In genomic region chr17:67243284-67243683, GRCh38 we compare ENCODE assay signal across 9 cellular contexts. TPM values are rescaled to one million over a fixed set of nuclear protein-coding genes. Genes with fewer than 3 reads are reported as not detected.
A peak's percentile ranks its signal among the peaks of the same experiment; 100 is the strongest.
DNase-seq lines count a peak whose midpoint lies in the region; ATAC-seq and TF ChIP-seq lines count a peak whose summit lies in the region.
"Had no signal": no experiment of that assay in that cellular context is flagged by ENCODE, and none has a peak within 500 bp of the region (broad histone marks: within the 10 kb centered on the region; RNA-seq: fewer than 3 reads in every experiment).

No MANE protein-coding gene starts in this region.

- no peaks in the 10 kb centered on the region for H3K9me3 Mint-ChIP-seq in activated CD8-positive, alpha-beta T cell treated with anti-CD3 and anti-CD28 coated beads for 36 hours

- CTCF ChIA-PET in activated CD8-positive, alpha-beta T cell treated with anti-CD3 and anti-CD28 coated beads for 36 hours (lab: Charles Lee) = interaction anchor here (1.0 kb wide), 1 partner anchor 22 kb away, joined by 5 read pairs; no protein-coding TSS in a partner anchor

- DNase-seq in cardiac muscle cell (ENCODE audit: low read depth in 1 of 2, low spot score in 1 of 2) (no peak), right atrium auricular region (ENCODE audit: low spot score) (no peak), NCI-H2227 treated with DMSO at 0.1 percent for 48 hours (lab: John Stamatoyannopoulos, UW) (no peak)
- DNase-seq in activated CD8-positive, alpha-beta T cell treated with anti-CD3 and anti-CD28 coated beads for 36 hours = no peak
- DNase-seq: NCI-H510A treated with DMSO at 0.1 percent for 48 hours had no signal

- H3K36me3 ChIP-seq in cardiac muscle cell (no peaks in the 10 kb centered on the region), right atrium auricular region (peaks cover 15% of the 10 kb centered on the region), iPS-15b (ENCODE audit: control insufficient read depth, insufficient read depth, low read length) (peaks cover 5% of the 10 kb centered on the region), subcutaneous abdominal adipose tissue (ENCODE audit: control insufficient read depth in 5 of 5, insufficient read depth in 5 of 5, low read length in 5 of 5) (peaks cover 5 to 11% (median 9%) of the 10 kb centered on the region in 5 donors)

- intact Hi-C loops in activated CD8-positive, alpha-beta T cell treated with anti-CD3 and anti-CD28 coated beads for 36 hours (cut with micrococcal nuclease) = no loop called here

- no peak overlapping the region for H3K9ac ChIP-seq in iPS-15b (ENCODE audit: low read depth, low read length)
- H3K9ac ChIP-seq in subcutaneous abdominal adipose tissue (ENCODE audit: low read length in 5 of 5) = peak overlapping the region in 3 of 5 donors; percentile 93 to 98 (median 97)

- H3K27me3 Mint-ChIP-seq in activated CD8-positive, alpha-beta T cell treated with anti-CD3 and anti-CD28 coated beads for 36 hours = peaks cover 4% of the 10 kb centered on the region

- no peaks in the 10 kb centered on the region for H3K27me3 ChIP-seq in cardiac muscle cell
- H3K27me3 ChIP-seq in right atrium auricular region = no peaks in the 10 kb centered on the region
- H3K27me3 ChIP-seq in iPS-15b (ENCODE audit: control insufficient read depth, insufficient read depth, low read length) = no peaks in the 10 kb centered on the region
- H3K27me3 ChIP-seq in subcutaneous abdominal adipose tissue (ENCODE audit: control insufficient read depth in 5 of 5, insufficient read depth in 4 of 5, low read length in 5 of 5) = no peaks in the 10 kb centered on the region

- H3K27ac ChIP-seq in cardiac muscle cell (no peak overlapping the region), right atrium auricular region (no peak overlapping the region), subcutaneous abdominal adipose tissue (ENCODE audit: low read depth, low read length) (peak overlapping the region; percentile 88)

- H3K27ac Mint-ChIP-seq in activated CD8-positive, alpha-beta T cell treated with anti-CD3 and anti-CD28 coated beads for 36 hours = peak overlapping the region; percentile 87

- H3K4me1 Mint-ChIP-seq in activated CD8-positive, alpha-beta T cell treated with anti-CD3 and anti-CD28 coated beads for 36 hours (ENCODE audit: low read depth) = peaks cover 52% of the 10 kb centered on the region

- no peak for ATAC-seq in activated CD8-positive, alpha-beta T cell treated with anti-CD3 and anti-CD28 coated beads for 36 hours
- ATAC-seq in HG02852 (IDR thresholded peaks at IDR 0.05; ENCODE audit: unreplicated experiment) (no peak), HG03439 (IDR thresholded peaks at IDR 0.05; ENCODE audit: unreplicated experiment) (no peak)

- peak overlapping the region; percentile 96 for H3K4me3 ChIP-seq in cardiac muscle cell
- H3K4me3 ChIP-seq in right atrium auricular region = no peak overlapping the region
- peak overlapping the region; percentile 79 for H3K4me3 ChIP-seq in iPS-15b (ENCODE audit: low read depth, low read length)
- peak overlapping the region in 4 of 5 donors; percentile 34 to 81 (median 60) for H3K4me3 ChIP-seq in subcutaneous abdominal adipose tissue (ENCODE audit: low read depth in 1 of 5, low read length in 5 of 5)

- peaks cover 22% of the 10 kb centered on the region for H3K36me3 Mint-ChIP-seq in activated CD8-positive, alpha-beta T cell treated with anti-CD3 and anti-CD28 coated beads for 36 hours (ENCODE audit: low read depth)

- TF ChIP-seq CTCF in cardiac muscle cell (IDR thresholded peaks at IDR 0.05; ENCODE audit: low read depth, low read length) (no peak), right atrium auricular region (IDR thresholded peaks at IDR 0.05) (no peak)
- no peak for TF ChIP-seq CTCF in activated CD8-positive, alpha-beta T cell treated with anti-CD3 and anti-CD28 coated beads for 36 hours (IDR thresholded peaks at IDR 0.05)

- H3K4me3 Mint-ChIP-seq in activated CD8-positive, alpha-beta T cell treated with anti-CD3 and anti-CD28 coated beads for 36 hours = peak overlapping the region; percentile 81

- H3K9me3 ChIP-seq in cardiac muscle cell (ENCODE audit: low read depth) (no peaks in the 10 kb centered on the region), right atrium auricular region (no peaks in the 10 kb centered on the region), iPS-15b (ENCODE audit: control insufficient read depth, insufficient read depth, low read length) (no peaks in the 10 kb centered on the region), subcutaneous abdominal adipose tissue (ENCODE audit: control insufficient read depth in 5 of 5, low read length in 5 of 5) (no peaks in the 10 kb centered on the region)

- POLR2A ChIA-PET in activated CD8-positive, alpha-beta T cell treated with anti-CD3 and anti-CD28 coated beads for 36 hours (lab: Charles Lee) = interaction anchor here (0.5 kb wide), 1 partner anchor 56 kb away, joined by 3 read pairs; no protein-coding TSS in a partner anchor

- H3K4me1 ChIP-seq in cardiac muscle cell (ENCODE audit: low read depth) = peaks cover 47% of the 10 kb centered on the region
- peaks cover 0 to 60% of the 10 kb centered on the region in 2 donors for H3K4me1 ChIP-seq in right atrium auricular region
- H3K4me1 ChIP-seq in iPS-15b (ENCODE audit: control insufficient read depth, insufficient read depth, low read length) = peaks cover 6% of the 10 kb centered on the region
- H3K4me1 ChIP-seq in subcutaneous abdominal adipose tissue (ENCODE audit: control insufficient read depth in 5 of 5, insufficient read depth in 5 of 5, low read length in 5 of 5) = peaks cover 9 to 65% (median 53%) of the 10 kb centered on the region in 5 donors

RNA-seq across cellular contexts. Expression of gene HELZ, which starts 1.7 kb away (rescaled TPM):
- total RNA-seq in cardiac muscle cell (22.7 and 31.7 TPM in 2 replicates), right atrium auricular region (10 to 100 TPM; 25.2 to 29.1 TPM)
- 27.6 and 38.6 TPM in 2 replicates for polyA plus RNA-seq in cardiac muscle cell
- 10 to 100 TPM; 74.4 to 74.9 TPM for total RNA-seq in activated CD8-positive, alpha-beta T cell treated with anti-CD3 and anti-CD28 coated beads for 36 hours

Comparison
In these comparisons a context has a peak if more than half of its experiments do, and no peak if none do; other contexts are left out.
1. H3K4me3 ChIP-seq: peak in cardiac muscle cell (single experiment), iPS-15b (single experiment) and subcutaneous abdominal adipose tissue (4 of 5); none in right atrium auricular region (0 of 2).